In the genomic region with DNA sequence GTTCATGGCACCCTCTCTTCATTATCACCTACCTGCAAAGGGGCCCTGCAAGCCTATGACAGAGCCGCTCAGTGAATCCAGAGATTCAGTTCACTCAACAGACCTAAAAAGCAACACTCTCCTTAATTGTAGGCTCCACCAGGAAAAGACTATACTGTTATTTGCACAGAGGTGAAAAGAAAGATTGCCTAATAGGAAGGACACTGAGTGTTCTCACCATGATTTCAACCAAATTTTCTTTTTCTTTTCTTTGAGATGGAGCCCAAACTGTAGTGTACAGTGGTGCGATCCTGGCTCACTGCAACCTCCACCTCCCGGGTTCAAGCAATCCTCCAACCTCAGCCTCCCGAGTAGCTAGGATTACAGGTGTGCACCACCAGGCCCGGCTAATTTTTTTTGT, we compare ENCODE assay signal across 8 cellular contexts.
"Had no signal": no experiment of that assay in that cellular context is flagged by ENCODE, and none has a peak within 500 bp of the region (broad histone marks: within the 10 kb centered on the region; RNA-seq: fewer than 3 reads in every experiment).

No MANE protein-coding gene starts in this region.

- H3K4me3 ChIP-seq: GM23248 had no signal

- H3K9ac ChIP-seq: GM23248, KMS-11 had no signal

- H3K27ac ChIP-seq: GM23248, HL-60, KMS-11 had no signal

- H2AFZ ChIP-seq: GM23248 had no signal

- FAIRE-seq: H54 had no signal

- DNase-seq: GM23248, GOT3, H9, HCEC 1CT, KBM-7 had no signal

- H3K4me2 ChIP-seq: KMS-11 had no signal
